In genomic region chr2:103875111-103875510, GRCh38 we compare ENCODE assay signal across 16 cellular contexts.
"Had no signal": no experiment of that assay in that cellular context is flagged by ENCODE, and none has a peak within 500 bp of the region (broad histone marks: within the 10 kb centered on the region; RNA-seq: fewer than 3 reads in every experiment).

No MANE protein-coding gene starts in this region.

- DNase-seq: activated T-cell treated with anti-CD3 and anti-CD28 coated beads, Interleukin-2, amount 50 U/mL, for 1 hour; cortex of kidney; heart left ventricle; left ventricle myocardium superior; sigmoid colon; stimulated activated CD4-positive, alpha-beta T cell treated with anti-CD3 and anti-CD28 coated beads, Interleukin-2, amount 100 ng/mL, for 48 hours; stimulated activated naive CD4-positive, alpha-beta T cell; T-cell; testis; trophoblast cell; uterus had no signal

- H3K27me3 Mint-ChIP-seq: activated naive CD8-positive, alpha-beta T cell; activated T-helper 17 cell treated with anti-CD3 and anti-CD28 coated beads, Interleukin-2, amount 50 U/mL, for 72 hours; T-cell had no signal

- H3K27ac Mint-ChIP-seq: activated naive CD8-positive, alpha-beta T cell; activated T-helper 17 cell treated with anti-CD3 and anti-CD28 coated beads, Interleukin-2, amount 50 U/mL, for 72 hours; nephron; T-cell; T-helper 2 cell treated with Interferon-gamma antibody and Interleukin-4, amounts not matched to agents 5 μg/mL and 100 μg/mL, for 36 hours had no signal

- H3K36me3 ChIP-seq: heart left ventricle, sigmoid colon, uterus had no signal

- H3K4me1 ChIP-seq: heart left ventricle, sigmoid colon, testis, uterus had no signal

- H3K4me3 ChIP-seq: heart left ventricle, sigmoid colon, smooth muscle cell, testis, uterus had no signal

- H3K4me1 Mint-ChIP-seq: activated T-helper 17 cell treated with anti-CD3 and anti-CD28 coated beads, Interleukin-2, amount 50 U/mL, for 72 hours; nephron; T-cell had no signal

- H3K9me3 ChIP-seq: heart left ventricle, sigmoid colon, testis, uterus had no signal

- H3K27me3 ChIP-seq: heart left ventricle, sigmoid colon, testis, uterus had no signal

- H3K27ac ChIP-seq: heart left ventricle, sigmoid colon, testis, uterus had no signal

- H3K4me2 ChIP-seq: smooth muscle cell had no signal

- H3K4me3 Mint-ChIP-seq: activated naive CD8-positive, alpha-beta T cell; activated T-helper 17 cell treated with anti-CD3 and anti-CD28 coated beads, Interleukin-2, amount 50 U/mL, for 72 hours; nephron; T-cell; T-helper 2 cell treated with Interferon-gamma antibody and Interleukin-4, amounts not matched to agents 5 μg/mL and 100 μg/mL, for 36 hours had no signal

- H3K36me3 Mint-ChIP-seq: activated naive CD8-positive, alpha-beta T cell; T-cell had no signal

- ATAC-seq: activated T-helper 17 cell treated with anti-CD3 and anti-CD28 coated beads, Interleukin-2, amount 50 U/mL, for 72 hours; heart left ventricle; left ventricle myocardium superior; T-cell had no signal

- H3K9me3 Mint-ChIP-seq: nephron had no signal
